Comparison of ENCODE assay signal across 8 cellular contexts in the genomic region with DNA sequence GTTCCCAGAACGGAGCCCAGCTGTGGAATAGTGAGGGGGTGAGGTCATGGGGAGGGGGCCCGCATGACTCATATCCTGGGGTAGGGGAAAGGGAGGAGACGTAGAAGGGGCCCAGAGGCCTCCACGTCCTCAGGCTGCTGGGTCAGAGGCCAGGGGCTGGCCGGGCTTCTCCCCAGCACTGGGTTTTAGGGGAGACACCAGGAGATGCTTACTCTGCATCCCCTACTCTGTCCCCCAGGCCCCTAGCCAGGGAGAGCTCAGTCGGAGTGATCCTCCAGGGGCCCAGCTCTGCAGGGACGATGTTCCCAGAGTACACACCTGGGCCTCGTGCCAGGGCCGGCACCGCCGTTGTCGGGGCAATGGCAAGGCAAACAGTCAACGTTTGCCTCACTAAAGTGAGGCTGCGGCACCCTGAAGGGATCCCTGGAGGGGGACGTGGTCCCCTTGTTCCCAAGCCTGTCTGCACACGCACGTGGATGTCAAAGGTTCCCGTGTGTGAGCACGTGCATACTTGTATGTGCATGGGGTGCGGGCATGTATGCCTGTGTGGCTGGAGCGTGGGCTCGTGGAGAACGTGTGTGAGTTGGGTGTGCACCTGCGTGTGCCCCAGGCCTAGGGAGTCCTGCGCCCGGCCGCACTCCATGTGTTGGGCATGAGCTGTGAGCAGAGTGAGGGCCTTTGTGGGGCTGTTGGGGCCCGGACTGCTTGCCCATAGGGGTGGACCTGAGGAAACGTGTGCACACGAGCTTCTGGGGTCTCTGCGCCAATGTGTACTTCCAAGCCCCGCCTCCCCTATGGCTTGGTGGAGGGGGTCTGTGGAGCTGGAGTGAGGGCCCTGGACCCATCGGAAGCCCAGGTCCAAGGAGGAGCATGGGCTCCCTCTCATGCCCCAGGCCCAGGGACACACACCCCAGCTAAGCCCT. TPM values are rescaled to one million over a fixed set of nuclear protein-coding genes. Genes with fewer than 3 reads are reported as not detected.
A peak's percentile ranks its signal among the peaks of the same experiment; 100 is the strongest.
DNase-seq lines count a peak whose midpoint lies in the region; ATAC-seq, FAIRE-seq and TF ChIP-seq lines count a peak whose summit lies in the region.
"Had no signal": no experiment of that assay in that cellular context is flagged by ENCODE, and none has a peak within 500 bp of the region (broad histone marks: within the 10 kb centered on the region; RNA-seq: fewer than 3 reads in every experiment).

No MANE protein-coding gene starts in this region.

- no peaks in the 10 kb centered on the region for H3K36me3 ChIP-seq in H1 (ENCODE audit: control insufficient read depth in 2 of 4, insufficient read depth in 4 of 4, low read length in 3 of 4)

- no peak overlapping the region for H3K9ac ChIP-seq in H1 (replicated peaks in 1 of 4; ENCODE audit: extremely low read depth in 1 of 4, low read depth in 3 of 4, low read length in 3 of 4)

- DNase-seq in NCI-H1092 treated with DMSO at 0.1 percent for 48 hours (lab: John Stamatoyannopoulos, UW) (peak; percentile 40), H1 (ENCODE audit: low read depth in 1 of 2, low spot score in 2 of 2) (no peak), sciatic nerve (ENCODE audit: low spot score) (peak; percentile 64), NCI-H1694 (lab: John Stamatoyannopoulos, UW) (no peak)

- no peak overlapping the region for H3K56ac ChIP-seq in H1 (replicated peaks; ENCODE audit: insufficient read length, low read depth, low read length)

- POLR2A ChIA-PET in H1 (lab: Charles Lee; ENCODE audit: partially characterized antibody), result interaction anchor here (1.4 kb wide), 1 partner anchor 21 kb away, joined by 4 read pairs; no protein-coding TSS in a partner anchor

- H3K23ac ChIP-seq in H1 (ENCODE audit: insufficient read length), result no peak overlapping the region

- no peaks in the 10 kb centered on the region for H3K23me2 ChIP-seq in H1 (ENCODE audit: low read depth, low read length)

- no peak overlapping the region for H3K4me3 ChIP-seq in H1 (ENCODE audit: extremely low read depth in 1 of 4, insufficient read depth in 2 of 4, low read depth in 3 of 4, low read length in 4 of 4)

- H2BK15ac ChIP-seq in H1 (ENCODE audit: low read length), result no peak overlapping the region; the same call in 1 of the 2 replicates

- no peak for TF ChIP-seq POLR2A in H1 (IDR thresholded peaks at IDR 0.05; ENCODE audit: control extremely low read depth in 1 of 2, low read depth in 2 of 2, low read length in 2 of 2)

- H3K4ac ChIP-seq in H1 (replicated peaks; ENCODE audit: insufficient read length, low read depth, low read length), result no peak overlapping the region

- 0 out of 2 replicates have a peak overlapping the region, but pooled peaks have one; percentile 43 for H2BK20ac ChIP-seq in H1 (ENCODE audit: low read length)

- no peak for TF ChIP-seq RAD21 in H1 (IDR thresholded peaks at IDR 0.05 in 1 of 2, conservative IDR thresholded peaks at IDR 0.05 in 1 of 2; ENCODE audit: low read depth in 2 of 2, low read length in 2 of 2)

- no peaks in the 10 kb centered on the region for H3K9me3 ChIP-seq in H1 (ENCODE audit: insufficient read depth in 2 of 2, low read depth in 1 of 2, low read length in 1 of 2)

- ATAC-seq in sciatic nerve (no peak), GM19324 (IDR thresholded peaks at IDR 0.05; ENCODE audit: low FRiP score, unreplicated experiment) (no peak), HG02870 (IDR thresholded peaks at IDR 0.05; ENCODE audit: unreplicated experiment) (no peak)

- 89% methylated on average over 28 of the region's 33 CpGs; no CpG with 5 or more reads in 1 of the 2 experiments for WGBS in H1 (ENCODE audit: extremely low coverage in 1 of 2, insufficient coverage in 1 of 2, insufficient read length in 1 of 2, insufficient replicate concordance in 2 of 2, low coverage in 1 of 2, low lambda C conversion rate in 2 of 2, missing lambda C conversion rate in 1 of 2), 2 experiments

- H2BK120ac ChIP-seq in H1 (replicated peaks; ENCODE audit: low read depth, low read length), result no peak overlapping the region

- H3K14ac ChIP-seq in H1 (ENCODE audit: insufficient read length), result no peak overlapping the region

- intact Hi-C loops in sciatic nerve (cut with DNase I), result no loop called here

- FAIRE-seq in H1 (lab: Jason Lieb, UNC), result no peak
- FAIRE-seq: colon had no signal

- H4K8ac ChIP-seq in H1 (ENCODE audit: extremely low read depth, insufficient read depth, low read length), result peak overlapping the region; percentile 14; the same call in 1 of the 2 replicates

- TF ChIP-seq EP300 in H1 (IDR thresholded peaks at IDR 0.05; ENCODE audit: borderline replicate concordance in 1 of 2, low read depth in 2 of 2, low read length in 2 of 2), result no peak

- H2AK5ac ChIP-seq in H1 (ENCODE audit: low read depth, low read length), result no peak overlapping the region

- no peak overlapping the region for H4K5ac ChIP-seq in H1 (ENCODE audit: insufficient read length, low read depth, low read length)

- H2BK12ac ChIP-seq in H1 (ENCODE audit: low read depth, low read length), result peak overlapping the region; percentile 33; the same call in 1 of the 2 replicates

- peaks cover 0 to 1% (median 0%) of the 10 kb centered on the region in 4 experiments; a peak in 1 of 7 replicates for H3K4me1 ChIP-seq in H1 (replicated peaks in 1 of 4; ENCODE audit: control insufficient read depth in 3 of 4, insufficient read depth in 4 of 4, low read length in 3 of 4)

- no peaks in the 10 kb centered on the region for H3K79me1 ChIP-seq in H1 (ENCODE audit: low read depth, low read length)

- H3K27me3 ChIP-seq in H1 (replicated peaks in 1 of 4; ENCODE audit: control insufficient read depth in 3 of 4, extremely low read depth in 1 of 4, insufficient read depth in 3 of 4, low read length in 3 of 4), result no peaks in the 10 kb centered on the region

- no peak for TF ChIP-seq CTCF in H1 (IDR thresholded peaks at IDR 0.05; ENCODE audit: control extremely low read depth in 1 of 3, insufficient read depth in 1 of 3, low read depth in 1 of 3, low read length in 3 of 3)

- H3K79me2 ChIP-seq in H1 (ENCODE audit: control insufficient read depth in 1 of 2, insufficient read depth in 2 of 2, low read length in 2 of 2), result no peaks in the 10 kb centered on the region

- no peak overlapping the region for H2AFZ ChIP-seq in H1 (ENCODE audit: low read length)

- no peak overlapping the region for H4K91ac ChIP-seq in H1 (replicated peaks; ENCODE audit: insufficient read length, low read length)

- no peak overlapping the region for H3K27ac ChIP-seq in H1 (ENCODE audit: low read depth, low read length)

- H3K18ac ChIP-seq in H1 (ENCODE audit: extremely low read depth, low read length), result no peak overlapping the region; the same call in 1 of the 2 replicates

- H3K4me2 ChIP-seq in H1 (ENCODE audit: insufficient read depth in 1 of 2, low read depth in 2 of 2, low read length in 2 of 2), result no peak overlapping the region

- no peaks in the 10 kb centered on the region for H4K20me1 ChIP-seq in H1 (replicated peaks in 1 of 2; ENCODE audit: control insufficient read depth in 1 of 2, insufficient read depth in 2 of 2, low read length in 2 of 2)

- H2BK5ac ChIP-seq in H1 (ENCODE audit: low read depth, low read length), result no peak overlapping the region

- CTCF ChIA-PET in H1 (lab: Charles Lee; ENCODE audit: partially characterized antibody), result interaction anchor here (0.6 to 5.5 kb wide), 44 partner anchors 10 to 423 kb away, joined by 3 to 156 read pairs (median 5); a partner anchor contains a TSS

RNA-seq across cellular contexts. Expression of a gene that starts 14.2 kb away (rescaled TPM):
- total RNA-seq in H1 (2021; fragmentation: NEBNext Ultra II Directional; extraction: Animal tissue kit (Norgen Biotek cat#: 25700)), result not detected in 2 replicates
- 0.02 and 0.08 TPM in 2 replicates for polyA plus RNA-seq in H1 (2011; rRNA removed)
- polyA plus RNA-seq in H1 (2011; cell fraction: cytosol; rRNA removed), result 0.03 TPM
- polyA plus RNA-seq in H1 (2011; cell fraction: nucleus; rRNA removed), result 0.04 TPM
- polyA plus RNA-seq in H1 (2012, experiment 1 of 2), result 0.06 TPM in 1 of 4 replicates, not detected in the others
- polyA plus RNA-seq in H1 (2012, experiment 2 of 2), result not detected
- 0.02 TPM for polyA plus RNA-seq in H1 (2013, experiment 1 of 2)
- 0.02 TPM for polyA plus RNA-seq in H1 (2013, experiment 2 of 2)
- polyA minus RNA-seq in H1 (2011; rRNA and poly(A)+ RNA removed), result not detected in 2 replicates
- polyA minus RNA-seq in H1 (2011; cell fraction: cytosol; rRNA and poly(A)+ RNA removed), result not detected
- polyA minus RNA-seq in H1 (2011; cell fraction: nucleus; rRNA and poly(A)+ RNA removed), result not detected
- not detected for total RNA-seq in sciatic nerve
- total RNA-seq: pulmonary artery endothelial cell had no signal

RNA-seq across cellular contexts. Expression of a gene that starts 24.6 kb away (rescaled TPM):
- total RNA-seq in H1 (2021; fragmentation: NEBNext Ultra II Directional; extraction: Animal tissue kit (Norgen Biotek cat#: 25700)), result not detected in 2 replicates
- polyA plus RNA-seq in H1 (2011; rRNA removed), result 0.03 TPM in 1 of 2 replicates, not detected in the other
- not detected for polyA plus RNA-seq in H1 (2011; cell fraction: cytosol; rRNA removed)
- polyA plus RNA-seq in H1 (2011; cell fraction: nucleus; rRNA removed), result not detected
- polyA plus RNA-seq in H1 (2012, experiment 1 of 2), result 0.11 TPM in 1 of 4 replicates, not detected in the others
- polyA plus RNA-seq in H1 (2012, experiment 2 of 2), result not detected
- 0.16 TPM for polyA plus RNA-seq in H1 (2013, experiment 1 of 2)
- polyA plus RNA-seq in H1 (2013, experiment 2 of 2), result 0.07 TPM
- polyA minus RNA-seq in H1 (2011; rRNA and poly(A)+ RNA removed), result not detected in 2 replicates
- polyA minus RNA-seq in H1 (2011; cell fraction: cytosol; rRNA and poly(A)+ RNA removed), result not detected
- not detected for polyA minus RNA-seq in H1 (2011; cell fraction: nucleus; rRNA and poly(A)+ RNA removed)
- total RNA-seq in sciatic nerve, result 89.6 TPM
- total RNA-seq: pulmonary artery endothelial cell had no signal

RNA-seq across cellular contexts. Expression of a gene that starts 38.7 kb away (rescaled TPM):
- total RNA-seq in H1 (2021; fragmentation: NEBNext Ultra II Directional; extraction: Animal tissue kit (Norgen Biotek cat#: 25700)), result not detected in 2 replicates
- polyA plus RNA-seq in H1 (2011; rRNA removed), result 0.39 TPM in 1 of 2 replicates, not detected in the other
- polyA plus RNA-seq in H1 (2011; cell fraction: cytosol; rRNA removed), result not detected
- polyA plus RNA-seq in H1 (2011; cell fraction: nucleus; rRNA removed), result 0.33 TPM
- polyA plus RNA-seq in H1 (2012, experiment 1 of 2), result 0.41 TPM in 1 of 4 replicates, not detected in the others
- not detected for polyA plus RNA-seq in H1 (2012, experiment 2 of 2)
- 0.12 TPM for polyA plus RNA-seq in H1 (2013, experiment 1 of 2)
- polyA plus RNA-seq in H1 (2013, experiment 2 of 2), result not detected
- not detected in 2 replicates for polyA minus RNA-seq in H1 (2011; rRNA and poly(A)+ RNA removed)
- not detected for polyA minus RNA-seq in H1 (2011; cell fraction: cytosol; rRNA and poly(A)+ RNA removed)
- not detected for polyA minus RNA-seq in H1 (2011; cell fraction: nucleus; rRNA and poly(A)+ RNA removed)
- not detected for total RNA-seq in sciatic nerve
- total RNA-seq: pulmonary artery endothelial cell had no signal

RNA-seq across cellular contexts. Expression of a gene that starts 42.0 kb away (rescaled TPM):
- not detected in 2 replicates for total RNA-seq in H1 (2021; fragmentation: NEBNext Ultra II Directional; extraction: Animal tissue kit (Norgen Biotek cat#: 25700))
- polyA plus RNA-seq in H1 (2011; rRNA removed), result not detected in 2 replicates
- not detected for polyA plus RNA-seq in H1 (2011; cell fraction: cytosol; rRNA removed)
- polyA plus RNA-seq in H1 (2011; cell fraction: nucleus; rRNA removed), result not detected
- not detected in 4 replicates for polyA plus RNA-seq in H1 (2012, experiment 1 of 2)
- not detected for polyA plus RNA-seq in H1 (2012, experiment 2 of 2)
- 0.14 TPM for polyA plus RNA-seq in H1 (2013, experiment 1 of 2)
- polyA plus RNA-seq in H1 (2013, experiment 2 of 2), result not detected
- not detected in 2 replicates for polyA minus RNA-seq in H1 (2011; rRNA and poly(A)+ RNA removed)
- polyA minus RNA-seq in H1 (2011; cell fraction: cytosol; rRNA and poly(A)+ RNA removed), result not detected
- polyA minus RNA-seq in H1 (2011; cell fraction: nucleus; rRNA and poly(A)+ RNA removed), result not detected
- total RNA-seq in sciatic nerve, result 35.6 TPM
- total RNA-seq: pulmonary artery endothelial cell had no signal

RNA-seq across cellular contexts. Expression of a gene that starts 42.7 kb away (rescaled TPM):
- total RNA-seq in H1 (2021; fragmentation: NEBNext Ultra II Directional; extraction: Animal tissue kit (Norgen Biotek cat#: 25700)), result not detected in 2 replicates
- polyA plus RNA-seq in H1 (2011; rRNA removed), result not detected in 2 replicates
- polyA plus RNA-seq in H1 (2011; cell fraction: cytosol; rRNA removed), result not detected
- 0.27 TPM for polyA plus RNA-seq in H1 (2011; cell fraction: nucleus; rRNA removed)
- not detected in 4 replicates for polyA plus RNA-seq in H1 (2012, experiment 1 of 2)
- polyA plus RNA-seq in H1 (2012, experiment 2 of 2), result not detected
- not detected for polyA plus RNA-seq in H1 (2013, experiment 1 of 2)
- 0.04 TPM for polyA plus RNA-seq in H1 (2013, experiment 2 of 2)
- not detected in 2 replicates for polyA minus RNA-seq in H1 (2011; rRNA and poly(A)+ RNA removed)
- polyA minus RNA-seq in H1 (2011; cell fraction: cytosol; rRNA and poly(A)+ RNA removed), result not detected
- polyA minus RNA-seq in H1 (2011; cell fraction: nucleus; rRNA and poly(A)+ RNA removed), result not detected
- 1.1 TPM for total RNA-seq in sciatic nerve
- total RNA-seq: pulmonary artery endothelial cell had no signal

Comparison
In these comparisons a context has a peak if more than half of its experiments do, and no peak if none do; other contexts are left out.
1. DNase-seq: peak in NCI-H1092 treated with DMSO at 0.1 percent for 48 hours (single experiment) and sciatic nerve (single experiment); none in H1 (0 of 2) and NCI-H1694 (single experiment).
2. RNA of a gene that starts 24.6 kb away (total RNA-seq): 89.6 TPM in sciatic nerve (single experiment); not detected in H1; every median in the first group is over 10 times any median in the second.